In genomic region chr4:213971-214370, GRCh38 we compare ENCODE assay signal across 1 cellular context.
TF ChIP-seq lines count a peak whose summit lies in the region.

No MANE protein-coding gene starts in this region.

TF ChIP-seq in GM23338, 12 proteins besides CTCF, POLR2A, EP300 and RAD21 (continued from another document):
- TF ChIP-seq ZNF462 (CRISPR knock-in tag; IDR thresholded peaks at IDR 0.05) (no peak), EZH2 (IDR thresholded peaks at IDR 0.05; ENCODE audit: low read depth, unreplicated experiment) (no peak), ZNF114 (CRISPR knock-in tag; IDR thresholded peaks at IDR 0.05) (no peak), NANOG (IDR thresholded peaks at IDR 0.05; ENCODE audit: borderline replicate concordance) (no peak), ETS1 (IDR thresholded peaks at IDR 0.05) (no peak), POLR2AphosphoS5 (IDR thresholded peaks at IDR 0.05; ENCODE audit: low read depth) (no peak), STAT1 (IDR thresholded peaks at IDR 0.05; ENCODE audit: unreplicated experiment) (no peak), JUNB (IDR thresholded peaks at IDR 0.05; ENCODE audit: unreplicated experiment) (no peak), ZNF331 (CRISPR knock-in tag; IDR thresholded peaks at IDR 0.05; ENCODE audit: low read depth) (no peak), REST (IDR thresholded peaks at IDR 0.05; ENCODE audit: unreplicated experiment) (no peak), CREB1 (CRISPR knock-in tag; IDR thresholded peaks at IDR 0.05; ENCODE audit: low read depth) (no peak)
